Comparison of ENCODE assay signal across 1 cellular context in the genomic region with DNA sequence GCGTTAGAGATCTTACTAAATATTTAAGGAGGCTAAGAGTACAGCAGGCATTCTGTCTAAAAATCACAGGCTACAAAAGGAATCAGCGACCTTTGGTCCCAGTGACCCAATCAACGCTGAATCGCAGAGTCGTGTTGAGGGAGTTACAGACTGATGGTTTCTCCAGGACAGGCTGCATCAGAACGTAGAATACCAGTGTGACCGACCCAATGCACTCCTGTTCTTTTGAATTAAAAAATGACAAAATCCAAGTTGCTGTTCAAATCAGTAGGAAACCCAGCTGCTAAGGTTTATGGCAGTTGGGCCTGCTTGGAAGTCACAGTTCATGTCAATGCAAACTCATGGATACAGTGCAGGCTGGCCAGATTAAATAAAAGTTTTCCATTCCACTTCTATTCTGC.
TF ChIP-seq lines count a peak whose summit lies in the region.

No MANE protein-coding gene starts in this region.

TF ChIP-seq in HepG2, 621 proteins besides CTCF, POLR2A, EP300 and RAD21 (continued from another document and continues in another):
- 0 out of 2 replicates have a peak, but pooled peaks have one; percentile 20 for TF ChIP-seq ZNF510 (CRISPR knock-in tag; IDR thresholded peaks at IDR 0.05; ENCODE audit: low read depth)
- TF ChIP-seq, protein P1, sequence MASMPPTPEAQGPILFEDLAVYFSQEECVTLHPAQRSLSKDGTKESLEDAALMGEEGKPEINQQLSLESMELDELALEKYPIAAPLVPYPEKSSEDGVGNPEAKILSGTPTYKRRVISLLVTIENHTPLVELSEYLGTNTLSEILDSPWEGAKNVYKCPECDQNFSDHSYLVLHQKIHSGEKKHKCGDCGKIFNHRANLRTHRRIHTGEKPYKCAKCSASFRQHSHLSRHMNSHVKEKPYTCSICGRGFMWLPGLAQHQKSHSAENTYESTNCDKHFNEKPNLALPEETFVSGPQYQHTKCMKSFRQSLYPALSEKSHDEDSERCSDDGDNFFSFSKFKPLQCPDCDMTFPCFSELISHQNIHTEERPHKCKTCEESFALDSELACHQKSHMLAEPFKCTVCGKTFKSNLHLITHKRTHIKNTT (CRISPR knock-in tag; IDR thresholded peaks at IDR 0.05), result no peak
- no peak for TF ChIP-seq SKI (IDR thresholded peaks at IDR 0.05; ENCODE audit: partially characterized antibody)
- peak; percentile 73; the same call in 1 of the 2 replicates for TF ChIP-seq PAX8 (CRISPR knock-in tag; IDR thresholded peaks at IDR 0.05; ENCODE audit: borderline replicate concordance)
- TF ChIP-seq ZNF230 (CRISPR knock-in tag; IDR thresholded peaks at IDR 0.05), result 0 out of 2 replicates have a peak, but pooled peaks have one; percentile 22
- TF ChIP-seq, protein P2, sequence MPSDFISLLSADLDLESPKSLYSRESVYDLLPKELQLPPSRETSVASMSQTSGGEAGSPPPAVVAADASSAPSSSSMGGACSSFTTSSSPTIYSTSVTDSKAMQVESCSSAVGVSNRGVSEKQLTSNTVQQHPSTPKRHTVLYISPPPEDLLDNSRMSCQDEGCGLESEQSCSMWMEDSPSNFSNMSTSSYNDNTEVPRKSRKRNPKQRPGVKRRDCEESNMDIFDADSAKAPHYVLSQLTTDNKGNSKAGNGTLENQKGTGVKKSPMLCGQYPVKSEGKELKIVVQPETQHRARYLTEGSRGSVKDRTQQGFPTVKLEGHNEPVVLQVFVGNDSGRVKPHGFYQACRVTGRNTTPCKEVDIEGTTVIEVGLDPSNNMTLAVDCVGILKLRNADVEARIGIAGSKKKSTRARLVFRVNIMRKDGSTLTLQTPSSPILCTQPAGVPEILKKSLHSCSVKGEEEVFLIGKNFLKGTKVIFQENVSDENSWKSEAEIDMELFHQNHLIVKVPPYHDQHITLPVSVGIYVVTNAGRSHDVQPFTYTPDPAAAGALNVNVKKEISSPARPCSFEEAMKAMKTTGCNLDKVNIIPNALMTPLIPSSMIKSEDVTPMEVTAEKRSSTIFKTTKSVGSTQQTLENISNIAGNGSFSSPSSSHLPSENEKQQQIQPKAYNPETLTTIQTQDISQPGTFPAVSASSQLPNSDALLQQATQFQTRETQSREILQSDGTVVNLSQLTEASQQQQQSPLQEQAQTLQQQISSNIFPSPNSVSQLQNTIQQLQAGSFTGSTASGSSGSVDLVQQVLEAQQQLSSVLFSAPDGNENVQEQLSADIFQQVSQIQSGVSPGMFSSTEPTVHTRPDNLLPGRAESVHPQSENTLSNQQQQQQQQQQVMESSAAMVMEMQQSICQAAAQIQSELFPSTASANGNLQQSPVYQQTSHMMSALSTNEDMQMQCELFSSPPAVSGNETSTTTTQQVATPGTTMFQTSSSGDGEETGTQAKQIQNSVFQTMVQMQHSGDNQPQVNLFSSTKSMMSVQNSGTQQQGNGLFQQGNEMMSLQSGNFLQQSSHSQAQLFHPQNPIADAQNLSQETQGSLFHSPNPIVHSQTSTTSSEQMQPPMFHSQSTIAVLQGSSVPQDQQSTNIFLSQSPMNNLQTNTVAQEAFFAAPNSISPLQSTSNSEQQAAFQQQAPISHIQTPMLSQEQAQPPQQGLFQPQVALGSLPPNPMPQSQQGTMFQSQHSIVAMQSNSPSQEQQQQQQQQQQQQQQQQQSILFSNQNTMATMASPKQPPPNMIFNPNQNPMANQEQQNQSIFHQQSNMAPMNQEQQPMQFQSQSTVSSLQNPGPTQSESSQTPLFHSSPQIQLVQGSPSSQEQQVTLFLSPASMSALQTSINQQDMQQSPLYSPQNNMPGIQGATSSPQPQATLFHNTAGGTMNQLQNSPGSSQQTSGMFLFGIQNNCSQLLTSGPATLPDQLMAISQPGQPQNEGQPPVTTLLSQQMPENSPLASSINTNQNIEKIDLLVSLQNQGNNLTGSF (CRISPR knock-in tag; IDR thresholded peaks at IDR 0.05), result no peak
- TF ChIP-seq HNF4A (CRISPR knock-in tag; IDR thresholded peaks at IDR 0.05), result peak; percentile 87
- no peak for TF ChIP-seq MIXL1 (CRISPR knock-in tag; IDR thresholded peaks at IDR 0.05)
- TF ChIP-seq ZNF331 (CRISPR knock-in tag; IDR thresholded peaks at IDR 0.05), result peak; percentile 53; the same call in 1 of the 2 replicates
- TF ChIP-seq NR2C2 (CRISPR knock-in tag; IDR thresholded peaks at IDR 0.05; ENCODE audit: borderline replicate concordance), result peak; percentile 35
- peak; percentile 48 for TF ChIP-seq PPARG (CRISPR knock-in tag; conservative IDR thresholded peaks at IDR 0.05)
- TF ChIP-seq ZNF674 (CRISPR knock-in tag; IDR thresholded peaks at IDR 0.05; ENCODE audit: low read depth), result no peak
- TF ChIP-seq HDAC2 (CRISPR knock-in tag; IDR thresholded peaks at IDR 0.05), result peak; percentile 55; the same call in 1 of the 2 replicates
- no peak for TF ChIP-seq TP53 (CRISPR knock-in tag; conservative IDR thresholded peaks at IDR 0.05)
- TF ChIP-seq DNMT1 (CRISPR knock-in tag; IDR thresholded peaks at IDR 0.05), result no peak
- TF ChIP-seq MXD4 (CRISPR knock-in tag; IDR thresholded peaks at IDR 0.05), result no peak
- TF ChIP-seq EHMT2 (IDR thresholded peaks at IDR 0.05; ENCODE audit: borderline replicate concordance, low read depth, low read length), result peak; percentile 33; the same call in 1 of the 2 replicates
- no peak for TF ChIP-seq TAF1 (CRISPR knock-in tag; IDR thresholded peaks at IDR 0.05)
- TF ChIP-seq ATM (IDR thresholded peaks at IDR 0.05; ENCODE audit: borderline replicate concordance), result no peak
- 0 out of 2 replicates have a peak, but pooled peaks have one; percentile 37 for TF ChIP-seq ZNF136 (CRISPR knock-in tag; IDR thresholded peaks at IDR 0.05; ENCODE audit: low read depth)
- TF ChIP-seq NFKB2 (CRISPR knock-in tag; IDR thresholded peaks at IDR 0.05; ENCODE audit: borderline replicate concordance), result no peak
- TF ChIP-seq, protein P3, sequence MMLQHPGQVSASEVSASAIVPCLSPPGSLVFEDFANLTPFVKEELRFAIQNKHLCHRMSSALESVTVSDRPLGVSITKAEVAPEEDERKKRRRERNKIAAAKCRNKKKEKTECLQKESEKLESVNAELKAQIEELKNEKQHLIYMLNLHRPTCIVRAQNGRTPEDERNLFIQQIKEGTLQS (CRISPR knock-in tag; IDR thresholded peaks at IDR 0.05), result 0 out of 2 replicates have a peak, but pooled peaks have one; percentile 25
- 0 out of 2 replicates have a peak, but pooled peaks have one; percentile 11 for TF ChIP-seq ZSCAN25 (CRISPR knock-in tag; IDR thresholded peaks at IDR 0.05)
- peak; percentile 66; the same call in 1 of the 2 replicates for TF ChIP-seq CEBPB (IDR thresholded peaks at IDR 0.05; ENCODE audit: borderline replicate concordance, low read depth, low read length)
- TF ChIP-seq, protein P4, sequence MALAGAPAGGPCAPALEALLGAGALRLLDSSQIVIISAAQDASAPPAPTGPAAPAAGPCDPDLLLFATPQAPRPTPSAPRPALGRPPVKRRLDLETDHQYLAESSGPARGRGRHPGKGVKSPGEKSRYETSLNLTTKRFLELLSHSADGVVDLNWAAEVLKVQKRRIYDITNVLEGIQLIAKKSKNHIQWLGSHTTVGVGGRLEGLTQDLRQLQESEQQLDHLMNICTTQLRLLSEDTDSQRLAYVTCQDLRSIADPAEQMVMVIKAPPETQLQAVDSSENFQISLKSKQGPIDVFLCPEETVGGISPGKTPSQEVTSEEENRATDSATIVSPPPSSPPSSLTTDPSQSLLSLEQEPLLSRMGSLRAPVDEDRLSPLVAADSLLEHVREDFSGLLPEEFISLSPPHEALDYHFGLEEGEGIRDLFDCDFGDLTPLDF (CRISPR knock-in tag; IDR thresholded peaks at IDR 0.05), result no peak
- TF ChIP-seq NCOR1 (IDR thresholded peaks at IDR 0.05; ENCODE audit: borderline replicate concordance, low read length), result peak; percentile 66; the same call in 1 of the 2 replicates
- TF ChIP-seq TEAD3 (CRISPR knock-in tag; optimal IDR thresholded peaks at IDR 0.05; ENCODE audit: borderline replicate concordance), result peak; percentile 16
- TF ChIP-seq ZBTB42 (CRISPR knock-in tag; IDR thresholded peaks at IDR 0.05), result 0 out of 2 replicates have a peak, but pooled peaks have one; percentile 7
- 0 out of 2 replicates have a peak, but pooled peaks have one; percentile 16 for TF ChIP-seq NCOA1 (CRISPR knock-in tag; IDR thresholded peaks at IDR 0.05)
- TF ChIP-seq, protein P5, sequence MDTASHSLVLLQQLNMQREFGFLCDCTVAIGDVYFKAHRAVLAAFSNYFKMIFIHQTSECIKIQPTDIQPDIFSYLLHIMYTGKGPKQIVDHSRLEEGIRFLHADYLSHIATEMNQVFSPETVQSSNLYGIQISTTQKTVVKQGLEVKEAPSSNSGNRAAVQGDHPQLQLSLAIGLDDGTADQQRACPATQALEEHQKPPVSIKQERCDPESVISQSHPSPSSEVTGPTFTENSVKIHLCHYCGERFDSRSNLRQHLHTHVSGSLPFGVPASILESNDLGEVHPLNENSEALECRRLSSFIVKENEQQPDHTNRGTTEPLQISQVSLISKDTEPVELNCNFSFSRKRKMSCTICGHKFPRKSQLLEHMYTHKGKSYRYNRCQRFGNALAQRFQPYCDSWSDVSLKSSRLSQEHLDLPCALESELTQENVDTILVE (CRISPR knock-in tag; IDR thresholded peaks at IDR 0.05), result 0 out of 2 replicates have a peak, but pooled peaks have one; percentile 57
- TF ChIP-seq IKZF1 (IDR thresholded peaks at IDR 0.05), result no peak
- TF ChIP-seq, protein P6, sequence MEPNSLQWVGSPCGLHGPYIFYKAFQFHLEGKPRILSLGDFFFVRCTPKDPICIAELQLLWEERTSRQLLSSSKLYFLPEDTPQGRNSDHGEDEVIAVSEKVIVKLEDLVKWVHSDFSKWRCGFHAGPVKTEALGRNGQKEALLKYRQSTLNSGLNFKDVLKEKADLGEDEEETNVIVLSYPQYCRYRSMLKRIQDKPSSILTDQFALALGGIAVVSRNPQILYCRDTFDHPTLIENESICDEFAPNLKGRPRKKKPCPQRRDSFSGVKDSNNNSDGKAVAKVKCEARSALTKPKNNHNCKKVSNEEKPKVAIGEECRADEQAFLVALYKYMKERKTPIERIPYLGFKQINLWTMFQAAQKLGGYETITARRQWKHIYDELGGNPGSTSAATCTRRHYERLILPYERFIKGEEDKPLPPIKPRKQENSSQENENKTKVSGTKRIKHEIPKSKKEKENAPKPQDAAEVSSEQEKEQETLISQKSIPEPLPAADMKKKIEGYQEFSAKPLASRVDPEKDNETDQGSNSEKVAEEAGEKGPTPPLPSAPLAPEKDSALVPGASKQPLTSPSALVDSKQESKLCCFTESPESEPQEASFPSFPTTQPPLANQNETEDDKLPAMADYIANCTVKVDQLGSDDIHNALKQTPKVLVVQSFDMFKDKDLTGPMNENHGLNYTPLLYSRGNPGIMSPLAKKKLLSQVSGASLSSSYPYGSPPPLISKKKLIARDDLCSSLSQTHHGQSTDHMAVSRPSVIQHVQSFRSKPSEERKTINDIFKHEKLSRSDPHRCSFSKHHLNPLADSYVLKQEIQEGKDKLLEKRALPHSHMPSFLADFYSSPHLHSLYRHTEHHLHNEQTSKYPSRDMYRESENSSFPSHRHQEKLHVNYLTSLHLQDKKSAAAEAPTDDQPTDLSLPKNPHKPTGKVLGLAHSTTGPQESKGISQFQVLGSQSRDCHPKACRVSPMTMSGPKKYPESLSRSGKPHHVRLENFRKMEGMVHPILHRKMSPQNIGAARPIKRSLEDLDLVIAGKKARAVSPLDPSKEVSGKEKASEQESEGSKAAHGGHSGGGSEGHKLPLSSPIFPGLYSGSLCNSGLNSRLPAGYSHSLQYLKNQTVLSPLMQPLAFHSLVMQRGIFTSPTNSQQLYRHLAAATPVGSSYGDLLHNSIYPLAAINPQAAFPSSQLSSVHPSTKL (CRISPR knock-in tag; IDR thresholded peaks at IDR 0.05), result peak; percentile 58; the same call in 1 of the 2 replicates
- peak; percentile 87 for TF ChIP-seq GFI1 (CRISPR knock-in tag; IDR thresholded peaks at IDR 0.05; ENCODE audit: borderline replicate concordance)
- TF ChIP-seq PAF1 (CRISPR knock-in tag; IDR thresholded peaks at IDR 0.05), result no peak
- TF ChIP-seq CEBPG (CRISPR knock-in tag; IDR thresholded peaks at IDR 0.05), result peak; percentile 71; the same call in 1 of the 2 replicates
- TF ChIP-seq ZNF329 (CRISPR knock-in tag; IDR thresholded peaks at IDR 0.05; ENCODE audit: low read depth), result no peak
- TF ChIP-seq RARA (CRISPR knock-in tag; IDR thresholded peaks at IDR 0.05), result peak; percentile 21; the same call in 1 of the 2 replicates
- TF ChIP-seq, protein P7, sequence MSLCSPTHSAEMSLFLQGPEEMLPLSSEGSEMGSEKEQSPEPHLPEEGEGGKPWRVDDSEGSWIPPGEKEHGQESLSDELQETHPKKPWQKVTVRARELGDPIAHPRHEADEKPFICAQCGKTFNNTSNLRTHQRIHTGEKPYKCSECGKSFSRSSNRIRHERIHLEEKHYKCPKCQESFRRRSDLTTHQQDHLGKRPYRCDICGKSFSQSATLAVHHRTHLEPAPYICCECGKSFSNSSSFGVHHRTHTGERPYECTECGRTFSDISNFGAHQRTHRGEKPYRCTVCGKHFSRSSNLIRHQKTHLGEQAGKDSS (CRISPR knock-in tag; IDR thresholded peaks at IDR 0.05; ENCODE audit: borderline replicate concordance, low read depth), result peak; percentile 14; the same call in 1 of the 2 replicates
- 0 out of 2 replicates have a peak, but pooled peaks have one; percentile 23 for TF ChIP-seq ZNF235 (CRISPR knock-in tag; IDR thresholded peaks at IDR 0.05; ENCODE audit: borderline replicate concordance)
- TF ChIP-seq ZNF598 (CRISPR knock-in tag; IDR thresholded peaks at IDR 0.05; ENCODE audit: borderline replicate concordance), result peak; percentile 74; the same call in 1 of the 2 replicates
- TF ChIP-seq, protein P8, sequence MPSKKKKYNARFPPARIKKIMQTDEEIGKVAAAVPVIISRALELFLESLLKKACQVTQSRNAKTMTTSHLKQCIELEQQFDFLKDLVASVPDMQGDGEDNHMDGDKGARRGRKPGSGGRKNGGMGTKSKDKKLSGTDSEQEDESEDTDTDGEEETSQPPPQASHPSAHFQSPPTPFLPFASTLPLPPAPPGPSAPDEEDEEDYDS (CRISPR knock-in tag; IDR thresholded peaks at IDR 0.05), result 0 out of 2 replicates have a peak, but pooled peaks have one; percentile 6
- TF ChIP-seq, protein P9, sequence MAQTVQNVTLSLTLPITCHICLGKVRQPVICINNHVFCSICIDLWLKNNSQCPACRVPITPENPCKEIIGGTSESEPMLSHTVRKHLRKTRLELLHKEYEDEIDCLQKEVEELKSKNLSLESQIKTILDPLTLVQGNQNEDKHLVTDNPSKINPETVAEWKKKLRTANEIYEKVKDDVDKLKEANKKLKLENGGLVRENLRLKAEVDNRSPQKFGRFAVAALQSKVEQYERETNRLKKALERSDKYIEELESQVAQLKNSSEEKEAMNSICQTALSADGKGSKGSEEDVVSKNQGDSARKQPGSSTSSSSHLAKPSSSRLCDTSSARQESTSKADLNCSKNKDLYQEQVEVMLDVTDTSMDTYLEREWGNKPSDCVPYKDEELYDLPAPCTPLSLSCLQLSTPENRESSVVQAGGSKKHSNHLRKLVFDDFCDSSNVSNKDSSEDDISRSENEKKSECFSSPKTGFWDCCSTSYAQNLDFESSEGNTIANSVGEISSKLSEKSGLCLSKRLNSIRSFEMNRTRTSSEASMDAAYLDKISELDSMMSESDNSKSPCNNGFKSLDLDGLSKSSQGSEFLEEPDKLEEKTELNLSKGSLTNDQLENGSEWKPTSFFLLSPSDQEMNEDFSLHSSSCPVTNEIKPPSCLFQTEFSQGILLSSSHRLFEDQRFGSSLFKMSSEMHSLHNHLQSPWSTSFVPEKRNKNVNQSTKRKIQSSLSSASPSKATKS (CRISPR knock-in tag; IDR thresholded peaks at IDR 0.05), result peak; percentile 70; the same call in 1 of the 2 replicates
- TF ChIP-seq ZNF644 (CRISPR knock-in tag; IDR thresholded peaks at IDR 0.05; ENCODE audit: low read depth), result peak; percentile 79
